Comparison of ENCODE assay signal across 16 cellular contexts in the genomic region with DNA sequence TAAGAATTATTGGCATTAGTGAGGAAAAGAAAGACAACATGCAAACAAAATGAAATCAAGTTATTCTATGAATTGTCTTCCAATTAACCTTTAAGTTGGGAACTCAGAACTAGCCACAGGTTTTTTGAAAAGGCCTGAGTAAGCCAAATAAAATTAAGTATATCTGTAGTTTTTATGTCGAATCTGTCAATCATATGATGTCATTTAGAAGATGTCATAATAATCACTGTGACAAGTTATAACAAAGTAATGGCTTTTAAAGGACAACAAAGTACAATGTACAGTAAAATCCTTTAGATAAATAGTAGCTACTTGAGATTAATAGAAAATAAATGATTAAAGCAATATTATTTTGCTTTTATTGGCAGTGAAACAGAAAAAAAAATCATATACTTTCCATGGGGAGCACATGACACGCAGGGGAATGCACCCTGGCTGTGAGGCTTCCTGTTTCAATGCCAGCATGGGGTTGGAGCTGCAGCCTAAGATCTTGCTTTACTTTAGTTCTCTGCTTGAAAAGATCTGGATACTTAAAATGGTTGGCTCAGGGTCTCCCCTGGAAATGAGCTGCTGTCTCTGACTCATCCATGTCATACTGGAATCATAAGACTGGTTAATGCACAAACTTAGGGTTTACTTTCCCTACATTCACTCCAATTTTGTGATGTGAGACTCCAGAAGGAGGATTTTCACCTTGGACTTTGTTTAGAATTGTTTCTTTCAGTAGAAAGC.
DNase-seq lines count a peak whose midpoint lies in the region; ATAC-seq and TF ChIP-seq lines count a peak whose summit lies in the region.
"Had no signal": no experiment of that assay in that cellular context is flagged by ENCODE, and none has a peak within 500 bp of the region (broad histone marks: within the 10 kb centered on the region; RNA-seq: fewer than 3 reads in every experiment).

No MANE protein-coding gene starts in this region.

- H3K4ac ChIP-seq in mesendoderm (ENCODE audit: low read depth, low read length): no peak overlapping the region

- DNase-seq in H7 (peak; percentile 32), NCI-H446 treated with DMSO at 0.1 percent for 48 hours (lab: John Stamatoyannopoulos, UW) (peak; percentile 46), mammary epithelial cell (no peak), mesendoderm (peak; percentile 82), NCI-H526 (lab: John Stamatoyannopoulos, UW) (no peak), ureter (ENCODE audit: low spot score) (no peak), NCI-H748 treated with DMSO at 0.1 percent for 48 hours (lab: John Stamatoyannopoulos, UW) (no peak)
- DNase-seq: activated CD4-positive, alpha-beta memory T cell treated with anti-CD3 and anti-CD28 coated beads, Interleukin-2, amount 10 ng/mL, durations not matched to agents 7 days and 5 days; anterior cingulate cortex; BE2C; naive thymus-derived CD4-positive, alpha-beta T cell; NCI-H1694 treated with DMSO at 0.1 percent for 48 hours; right lobe of liver; Right ventricle myocardium superior; stimulated activated CD4-positive, alpha-beta T cell treated with anti-CD3 and anti-CD28 coated beads, Interleukin-4, amount 100 ng/mL, for 24 hours had no signal

- no peaks in the 10 kb centered on the region for H3K9me3 ChIP-seq in mammary epithelial cell (replicated peaks; ENCODE audit: insufficient read depth, low read length)
- H3K9me3 ChIP-seq: BE2C, right lobe of liver had no signal

- no peak overlapping the region for H4K5ac ChIP-seq in mesendoderm (ENCODE audit: low read length)

- intact Hi-C loops in mammary epithelial cell (cut with micrococcal nuclease): no loop called here

- H3K56ac ChIP-seq in mesendoderm (ENCODE audit: low read length): peak overlapping the region; percentile 38

- H3K79me2 ChIP-seq in mammary epithelial cell (ENCODE audit: insufficient read depth, low read length) (no peaks in the 10 kb centered on the region), mesendoderm (ENCODE audit: control insufficient read depth, insufficient read depth, low read length) (no peaks in the 10 kb centered on the region)

- no peaks in the 10 kb centered on the region for H3K79me1 ChIP-seq in mesendoderm (ENCODE audit: low read length)

- peak overlapping the region; percentile 85 for H2BK15ac ChIP-seq in mesendoderm (replicated peaks; ENCODE audit: low read depth)

- WGBS in mammary epithelial cell (ENCODE audit: low coverage, missing lambda C conversion rate): 50% methylated on average over 2 of the region's 2 CpGs
- no CpG with 5 or more reads among the region's 2 CpGs for WGBS in mesendoderm (ENCODE audit: extremely low coverage, insufficient coverage, low lambda C conversion rate)

- peak overlapping the region; percentile 42 for H2AFZ ChIP-seq in mammary epithelial cell (ENCODE audit: low read depth, low read length)

- H3K4me2 ChIP-seq in mammary epithelial cell (ENCODE audit: insufficient read depth, low read depth, low read length) (no peak overlapping the region), mesendoderm (ENCODE audit: low read length) (no peak overlapping the region)

- no peak overlapping the region for H3K23ac ChIP-seq in mesendoderm (ENCODE audit: low read length)

- ATAC-seq in GM18867 (IDR thresholded peaks at IDR 0.05; ENCODE audit: unreplicated experiment): no peak
- ATAC-seq: naive thymus-derived CD4-positive, alpha-beta T cell; right lobe of liver had no signal

- H3K36me3 ChIP-seq in H7 (replicated peaks; ENCODE audit: control insufficient read depth, insufficient read depth, low read length) (no peaks in the 10 kb centered on the region), mammary epithelial cell (ENCODE audit: insufficient read depth, low read length) (no peaks in the 10 kb centered on the region), mesendoderm (ENCODE audit: control insufficient read depth, insufficient read depth, low read length) (no peaks in the 10 kb centered on the region)
- H3K36me3 ChIP-seq: BE2C, right lobe of liver had no signal

- in situ Hi-C loops in mammary epithelial cell (cut with MboI; ENCODE audit: low sequenced_read_pairs in 2 of 2): no loop called here

- no peak overlapping the region for H3K27ac ChIP-seq in mammary epithelial cell (ENCODE audit: insufficient read depth, low read depth, low read length)
- H3K27ac ChIP-seq in mesendoderm (ENCODE audit: low read depth, low read length): peak overlapping the region; percentile 8
- H3K27ac ChIP-seq: right lobe of liver had no signal

- H4K20me1 ChIP-seq in mammary epithelial cell (ENCODE audit: insufficient read depth, low read length): no peaks in the 10 kb centered on the region

- no peak overlapping the region for H2AK5ac ChIP-seq in mesendoderm (ENCODE audit: low read length)

- dilution Hi-C loops in mammary epithelial cell (cut with HindIII; ENCODE audit: low sequenced_read_pairs): no loop called here

- H3K4me3 ChIP-seq in H7 (ENCODE audit: insufficient read depth, low read depth, low read length) (no peak overlapping the region), mammary epithelial cell (replicated peaks in 1 of 3; ENCODE audit: insufficient read depth in 1 of 3, low read depth in 2 of 3, low read length in 3 of 3) (no peak overlapping the region), mesendoderm (ENCODE audit: low read length) (no peak overlapping the region)
- H3K4me3 ChIP-seq: right lobe of liver had no signal

- no peak overlapping the region for H3K18ac ChIP-seq in mesendoderm (ENCODE audit: low read length)

- H3K4me1 ChIP-seq in mammary epithelial cell (ENCODE audit: insufficient read depth, low read length) (no peaks in the 10 kb centered on the region), mesendoderm (ENCODE audit: control insufficient read depth, low read depth, low read length) (no peaks in the 10 kb centered on the region)
- H3K4me1 ChIP-seq: BE2C, right lobe of liver had no signal

- H3K9ac ChIP-seq in mammary epithelial cell (ENCODE audit: insufficient read depth, low read length) (no peak overlapping the region), mesendoderm (ENCODE audit: low read length) (no peak overlapping the region)

- BruUV-seq in mammary epithelial cell (replicated peaks; lab: Mats Ljungman, UMichigan): no TSS peak

- H4K8ac ChIP-seq in mesendoderm (ENCODE audit: low read depth, low read length): no peak overlapping the region

- H3K27me3 ChIP-seq in H7 (ENCODE audit: control insufficient read depth, insufficient read depth, low read length) (no peaks in the 10 kb centered on the region), mammary epithelial cell (ENCODE audit: insufficient read depth, low read length) (no peaks in the 10 kb centered on the region), mesendoderm (ENCODE audit: insufficient read depth, low read length, poor library complexity) (no peaks in the 10 kb centered on the region)
- H3K27me3 ChIP-seq: BE2C, right lobe of liver had no signal

- no peak overlapping the region for H2BK5ac ChIP-seq in mesendoderm (ENCODE audit: low read length)

- no peak for TF ChIP-seq CTCF in mammary epithelial cell (conservative IDR thresholded peaks at IDR 0.05 in 1 of 2, IDR thresholded peaks at IDR 0.05 in 1 of 2; ENCODE audit: extremely low read depth in 1 of 2, insufficient read depth in 1 of 2, low read depth in 1 of 2, low read length in 2 of 2)

- no peak overlapping the region for H2BK120ac ChIP-seq in mesendoderm (ENCODE audit: low read depth, low read length)

- CTCF ChIA-PET in mammary epithelial cell (lab: Charles Lee; ENCODE audit: low non-redundant PET): no interaction called here

Comparison
In these comparisons a context has a peak if more than half of its experiments do, and no peak if none do; other contexts are left out.
1. DNase-seq: peak in H7 (single experiment), NCI-H446 treated with DMSO at 0.1 percent for 48 hours (single experiment) and mesendoderm (single experiment); none in mammary epithelial cell (single experiment), NCI-H526 (0 of 2), ureter (single experiment) and NCI-H748 treated with DMSO at 0.1 percent for 48 hours (single experiment).